Comparison of ENCODE assay signal across 1 cellular context in the genomic region with DNA sequence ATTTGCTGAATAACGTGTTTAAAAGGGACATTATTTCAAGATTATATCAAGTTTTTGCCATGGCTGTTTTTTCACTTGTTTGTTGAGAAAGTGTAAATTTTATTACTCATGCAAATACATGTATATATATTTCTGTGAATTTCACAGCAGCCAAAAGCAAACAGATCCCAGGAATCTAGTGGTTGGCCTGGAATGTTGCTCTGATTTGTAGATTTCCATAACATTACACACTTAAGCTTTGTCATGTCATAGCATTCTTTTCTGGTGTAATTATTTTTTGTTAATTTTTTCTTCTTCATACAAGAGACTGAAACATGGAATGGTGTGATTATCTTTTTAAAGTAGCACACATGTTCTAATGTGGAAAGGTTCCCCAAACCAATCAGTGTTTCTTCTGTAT.
TF ChIP-seq lines count a peak whose summit lies in the region.

No MANE protein-coding gene starts in this region.

TF ChIP-seq in endothelial cell of umbilical vein, 7 proteins besides CTCF, POLR2A, EP300 and RAD21:
- TF ChIP-seq JUN (IDR thresholded peaks at IDR 0.05; ENCODE audit: borderline replicate concordance, insufficient read depth, insufficient read length, low read depth) (no peak), GATA2 (IDR thresholded peaks at IDR 0.05; ENCODE audit: insufficient read depth, insufficient read length, low read depth, low read length) (no peak), FOS (IDR thresholded peaks at IDR 0.05; ENCODE audit: borderline replicate concordance, insufficient read depth, low read length) (no peak), POLR2AphosphoS5 (IDR thresholded peaks at IDR 0.05; ENCODE audit: insufficient read depth, low read depth, low read length) (no peak), MYC (IDR thresholded peaks at IDR 0.05; ENCODE audit: low read depth, low read length) (no peak), MAX (IDR thresholded peaks at IDR 0.05; ENCODE audit: insufficient read depth, insufficient read length) (no peak), EZH2 (IDR thresholded peaks at IDR 0.05; ENCODE audit: borderline replicate concordance, low read depth, low read length, severe bottlenecking) (no peak)
TF ChIP-seq in endothelial cell of umbilical vein: peak in this region for 0.
